In genomic region chr2:42493885-42494433, GRCh38 we compare ENCODE assay signal across 8 cellular contexts. TPM values are rescaled to one million over a fixed set of nuclear protein-coding genes. Genes with fewer than 3 reads are reported as not detected.
DNase-seq lines count a peak whose midpoint lies in the region; ATAC-seq and TF ChIP-seq lines count a peak whose summit lies in the region.

Gene KCNG3 (minus strand): TSS chr2:42493982. CDS start chr2:42493501, 481 bp downstream.

- DNase-seq in NCI-H187 (lab: John Stamatoyannopoulos, UW) (peak; percentile 27 to 74), NCI-H187 treated with DMSO at 0.1 percent for 48 hours (lab: John Stamatoyannopoulos, UW) (no peak), NCI-H69 (lab: John Stamatoyannopoulos, UW) (peak; percentile 87), epithelial cell of esophagus (ENCODE audit: low read depth) (peak; percentile 62), stomach (peak; percentile 63)
- peak; percentile 10 for DNase-seq in activated CD8-positive, alpha-beta memory T cell treated with anti-CD3 and anti-CD28 coated beads, Interleukin-2, amount 50 U/mL, for 24 hours (ENCODE audit: extremely low read depth)
- peak; percentile 41 to 76 (median 64) for DNase-seq in naive thymus-derived CD4-positive, alpha-beta T cell

- no peak for TF ChIP-seq POLR2A in stomach (IDR thresholded peaks at IDR 0.05)

- TF ChIP-seq CTCF in epithelial cell of esophagus (IDR thresholded peaks at IDR 0.05; ENCODE audit: insufficient read depth, low read depth, low read length, missing control alignments): no peak
- TF ChIP-seq CTCF in stomach (IDR thresholded peaks at IDR 0.05): no peak

- no peaks in the 10 kb centered on the region for H3K27me3 ChIP-seq in naive thymus-derived CD4-positive, alpha-beta T cell (ENCODE audit: control insufficient read depth in 2 of 2, insufficient read depth in 2 of 2, low read length in 2 of 2)
- peaks cover 0 to 36% (median 21%) of the 10 kb centered on the region in 3 donors for H3K27me3 ChIP-seq in stomach

- no peaks in the 10 kb centered on the region for H3K36me3 ChIP-seq in naive thymus-derived CD4-positive, alpha-beta T cell (ENCODE audit: control insufficient read depth in 2 of 3, insufficient read depth in 3 of 3, low read length in 3 of 3)
- H3K36me3 ChIP-seq in stomach: no peaks in the 10 kb centered on the region

- peak within 1 kb of the TSS; percentile 42 for H3K4me3 ChIP-seq in epithelial cell of esophagus (ENCODE audit: low read length)
- peak within 1 kb of the TSS; percentile 60 for H3K4me3 ChIP-seq in naive thymus-derived CD4-positive, alpha-beta T cell (ENCODE audit: low read length)
- peak within 1 kb of the TSS; percentile 55 to 74 (median 60) for H3K4me3 ChIP-seq in stomach

- H3K9me3 Mint-ChIP-seq in naive thymus-derived CD4-positive, alpha-beta T cell: no peaks in the 10 kb centered on the region

- H3K36me3 Mint-ChIP-seq in naive thymus-derived CD4-positive, alpha-beta T cell: no peaks in the 10 kb centered on the region

- H3K9me3 ChIP-seq in naive thymus-derived CD4-positive, alpha-beta T cell (ENCODE audit: control insufficient read depth in 2 of 3, low read length in 3 of 3): no peaks in the 10 kb centered on the region
- H3K9me3 ChIP-seq in stomach: peaks cover 0 to 10% (median 0%) of the 10 kb centered on the region in 4 donors

- WGBS in stomach, 5 donors: 0 to 1% (median 0%) methylated on average over 3 to 68 of the region's 70 CpGs

- no peak for TF ChIP-seq EP300 in stomach (IDR thresholded peaks at IDR 0.05)

- peak within 1 kb of the TSS; percentile 37 to 93 (median 83) for H3K27ac Mint-ChIP-seq in naive thymus-derived CD4-positive, alpha-beta T cell

- H3K27me3 Mint-ChIP-seq in naive thymus-derived CD4-positive, alpha-beta T cell: peaks cover 0 to 49% (median 5%) of the 10 kb centered on the region in 5 donors

- CTCF ChIA-PET in naive thymus-derived CD4-positive, alpha-beta T cell (lab: Charles Lee): interaction anchor here (0.6 to 2.2 kb wide), 3 partner anchors 170 to 1906 kb away, joined by 3 to 16 read pairs (median 4); no protein-coding TSS in a partner anchor

- POLR2A ChIA-PET in naive thymus-derived CD4-positive, alpha-beta T cell (lab: Charles Lee): interaction anchor here (0.6 to 1.0 kb wide), 4 partner anchors 74 to 1977 kb away, joined by 3 to 5 read pairs (median 4); no protein-coding TSS in a partner anchor

- H3K4me1 ChIP-seq in naive thymus-derived CD4-positive, alpha-beta T cell (ENCODE audit: control insufficient read depth in 2 of 2, insufficient read depth in 2 of 2, low read length in 2 of 2): peaks cover 0 to 10% of the 10 kb centered on the region in 2 donors
- H3K4me1 ChIP-seq in stomach: peaks cover 8 to 27% (median 24%) of the 10 kb centered on the region in 4 donors

- ATAC-seq in HG03175 (IDR thresholded peaks at IDR 0.05; ENCODE audit: unreplicated experiment): peak; percentile 52
- ATAC-seq in naive thymus-derived CD4-positive, alpha-beta T cell: peak; percentile 84

- peak within 1 kb of the TSS; percentile 82 to 99 (median 96) for H3K4me3 Mint-ChIP-seq in naive thymus-derived CD4-positive, alpha-beta T cell

- peak within 1 kb of the TSS; percentile 51 for H3K27ac ChIP-seq in naive thymus-derived CD4-positive, alpha-beta T cell (ENCODE audit: low read depth, low read length)
- H3K27ac ChIP-seq in stomach: peak within 1 kb of the TSS in 4 of 5 donors; percentile 15 to 45 (median 30)

- intact Hi-C loops in naive thymus-derived CD4-positive, alpha-beta T cell (cut with micrococcal nuclease): loop anchor here (1.0 to 10.0 kb wide), 8 partner anchors 73 to 654 kb away; partner anchors contain the start of gene COX7A2L (in 1 of the 2)
- intact Hi-C loops in stomach (cut with DNase I; ENCODE audit: low total_unique reads): no loop called here

- H3K4me1 Mint-ChIP-seq in naive thymus-derived CD4-positive, alpha-beta T cell: peaks cover 0 to 18% (median 10%) of the 10 kb centered on the region in 7 donors

RNA-seq across cellular contexts. Expression of gene KCNG3, which starts in this region (rescaled TPM):
- under 1 TPM in 4 of 5 experiments, not detected in 1; 0.08 to 0.48 (median 0.14) TPM for total RNA-seq in naive thymus-derived CD4-positive, alpha-beta T cell
- polyA plus RNA-seq in naive thymus-derived CD4-positive, alpha-beta T cell: under 1 TPM in 1 of 2 donors, not detected in 1; 0.08 TPM
- 10 to 100 TPM in 1 of 5 donors, 1 to 10 TPM in 1, under 1 TPM in 1, not detected in 2; 0.43 to 55.3 (median 1.5) TPM for total RNA-seq in stomach
- polyA plus RNA-seq in stomach: not detected

Comparison
In these comparisons a context has a peak if more than half of its experiments do, and no peak if none do; other contexts are left out.
1. Peak in DNase-seq, ATAC-seq, H3K4me3 ChIP-seq and H3K27ac ChIP-seq in naive thymus-derived CD4-positive, alpha-beta T cell; RNA of the gene not detected or under 1 TPM.